In the genomic region with DNA sequence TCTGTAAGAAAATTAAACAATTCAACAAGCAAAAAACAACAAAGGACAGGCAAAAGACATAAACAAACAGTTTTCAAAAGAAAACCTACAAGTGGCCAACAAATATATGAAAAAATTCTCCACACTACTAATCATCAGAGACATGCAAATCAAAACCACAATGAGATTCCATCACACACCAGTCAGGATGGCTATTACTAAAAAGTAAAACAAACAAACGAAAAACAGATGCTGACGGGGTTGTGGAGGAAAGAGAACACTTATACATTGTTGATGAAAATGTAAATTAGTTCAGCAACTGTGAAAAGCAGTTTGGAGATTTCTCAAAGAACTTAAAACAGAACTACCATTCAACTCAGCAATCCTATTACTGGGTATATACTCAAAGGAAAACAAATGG, we compare ENCODE assay signal across 21 cellular contexts.
DNase-seq lines count a peak whose midpoint lies in the region; ATAC-seq, FAIRE-seq and TF ChIP-seq lines count a peak whose summit lies in the region.
"Had no signal": no experiment of that assay in that cellular context is flagged by ENCODE, and none has a peak within 500 bp of the region (broad histone marks: within the 10 kb centered on the region; RNA-seq: fewer than 3 reads in every experiment).

No MANE protein-coding gene starts in this region.

- H3K9me2 ChIP-seq in PC-3 (replicated peaks; ENCODE audit: low read length) = no peaks in the 10 kb centered on the region

- 59 to 74% (median 62%) methylated on average over 2 of the region's 2 CpGs for WGBS in small intestine, 3 donors

- H4K20me1 ChIP-seq in PC-3 (ENCODE audit: low read length) = no peaks in the 10 kb centered on the region

- no peak overlapping the region for H2AFZ ChIP-seq in PC-3 (ENCODE audit: low read length)

- no peaks in the 10 kb centered on the region for H3K9me3 ChIP-seq in PC-3 (ENCODE audit: low read length)
- no peaks in the 10 kb centered on the region for H3K9me3 ChIP-seq in small intestine (ENCODE audit: control insufficient read depth, low read depth)
- H3K9me3 ChIP-seq: pancreas, thyroid gland had no signal

- POLR2A ChIA-PET in PC-3 (lab: Charles Lee; ENCODE audit: unreplicated experiment) = no interaction called here

- peak; percentile 63 for DNase-seq in ELR (ENCODE audit: low read depth)
- DNase-seq in PC-3 = peak; percentile 20
- DNase-seq in epithelial cell of esophagus (ENCODE audit: low read depth) = peak; percentile 39
- peak; percentile 47 for DNase-seq in non-pigmented ciliary epithelial cell (ENCODE audit: low read depth)
- DNase-seq in small intestine = no peak
- DNase-seq in DMS53 (lab: John Stamatoyannopoulos, UW) = no peak
- no peak for DNase-seq in germinal center (ENCODE audit: low spot score)
- no peak for DNase-seq in LoVo (ENCODE audit: low spot score)
- DNase-seq: activated CD4-positive, alpha-beta memory T cell treated with anti-CD3 and anti-CD28 coated beads, Interleukin-2, amount 10 ng/mL, durations not matched to agents 7 days and 5 days; cortex of kidney; DMS79 treated with DMSO at 0.1 percent for 48 hours; left ventricle myocardium superior; NCI-H1694; NCI-H226; pancreas; T-helper 1 cell; thyroid gland had no signal

- H3F3A ChIP-seq in PC-3 (ENCODE audit: low read length, unreplicated experiment) = no peaks in the 10 kb centered on the region

- intact Hi-C loops in PC-3 (cut with micrococcal nuclease) = no loop called here

- H3K4me1 ChIP-seq in PC-3 (ENCODE audit: insufficient read depth, low read length) = no peaks in the 10 kb centered on the region
- H3K4me1 ChIP-seq in small intestine (ENCODE audit: control insufficient read depth in 2 of 2, insufficient read depth in 1 of 2, low read depth in 1 of 2, low read length in 1 of 2) = no peaks in the 10 kb centered on the region
- H3K4me1 ChIP-seq: pancreas, thyroid gland had no signal

- TF ChIP-seq CTCF in PC-3 (conservative IDR thresholded peaks at IDR 0.05; ENCODE audit: low read depth, low read length) (no peak), epithelial cell of esophagus (IDR thresholded peaks at IDR 0.05; ENCODE audit: insufficient read depth, low read depth, low read length, missing control alignments) (no peak)

- H3K27ac ChIP-seq in PC-3 (ENCODE audit: low read length) = no peak overlapping the region
- no peak overlapping the region for H3K27ac ChIP-seq in small intestine (ENCODE audit: low read depth in 1 of 2, low read length in 1 of 2)
- H3K27ac ChIP-seq: C4-2B, pancreas, RWPE1, thyroid gland had no signal

- H3K4me3 ChIP-seq in PC-3 (ENCODE audit: low read length) (no peak overlapping the region), epithelial cell of esophagus (ENCODE audit: low read length) (no peak overlapping the region), small intestine (ENCODE audit: low read depth in 1 of 2, low read length in 2 of 2) (no peak overlapping the region)
- H3K4me3 ChIP-seq: pancreas, skin epidermis, thyroid gland had no signal

- no peaks in the 10 kb centered on the region for H3K79me2 ChIP-seq in PC-3 (ENCODE audit: low read length)

- no peak overlapping the region for H3K9ac ChIP-seq in PC-3 (ENCODE audit: low read length)

- no TSS peak for BruUV-seq in PC-3 (replicated peaks; lab: Mats Ljungman, UMichigan)

- no peak overlapping the region for H3K4me2 ChIP-seq in PC-3 (ENCODE audit: low read length)

- CTCF ChIA-PET in PC-3 (lab: Charles Lee) = no interaction called here

- H3K36me3 ChIP-seq in PC-3 (ENCODE audit: low read depth, low read length) (no peaks in the 10 kb centered on the region), small intestine (ENCODE audit: control insufficient read depth in 2 of 2, insufficient read depth in 2 of 2, low read length in 2 of 2) (no peaks in the 10 kb centered on the region)
- H3K36me3 ChIP-seq: pancreas, thyroid gland had no signal

- no peak for FAIRE-seq in small intestine (lab: Jason Lieb, UNC)
- FAIRE-seq: frontal cortex, pancreas had no signal

- H3K27me3 ChIP-seq in PC-3 (ENCODE audit: low read length) (no peaks in the 10 kb centered on the region), small intestine (ENCODE audit: control insufficient read depth in 2 of 2, insufficient read depth in 2 of 2, low read length in 2 of 2) (no peaks in the 10 kb centered on the region)
- H3K27me3 ChIP-seq: pancreas, thyroid gland had no signal

- no peak for ATAC-seq in PC-3
- ATAC-seq: left ventricle myocardium superior, pancreas had no signal

Comparison
In these comparisons a context has a peak if more than half of its experiments do, and no peak if none do; other contexts are left out.
1. DNase-seq: peak in ELR (single experiment), PC-3 (single experiment), epithelial cell of esophagus (single experiment) and non-pigmented ciliary epithelial cell (single experiment); none in small intestine (single experiment), DMS53 (single experiment), germinal center (single experiment) and LoVo (single experiment).